Comparison of ENCODE assay signal across 18 cellular contexts in genomic region chr14:92754956-92755355, GRCh38. TPM values are rescaled to one million over a fixed set of nuclear protein-coding genes. Genes with fewer than 3 reads are reported as not detected.
DNase-seq lines count a peak whose midpoint lies in the region; ATAC-seq and TF ChIP-seq lines count a peak whose summit lies in the region.
"Had no signal": no experiment of that assay in that cellular context is flagged by ENCODE, and none has a peak within 500 bp of the region (broad histone marks: within the 10 kb centered on the region; RNA-seq: fewer than 3 reads in every experiment).

No MANE protein-coding gene starts in this region.

- no peak overlapping the region for H4K8ac ChIP-seq in trophoblast cell (ENCODE audit: low read depth, low read length)

- H3K4me1 ChIP-seq in trophoblast cell (ENCODE audit: control insufficient read depth in 1 of 2, insufficient read depth in 2 of 2, low read length in 2 of 2): peaks cover 0 to 4% of the 10 kb centered on the region in 2 experiments
- H3K4me1 ChIP-seq: vagina had no signal

- H2AFZ ChIP-seq in trophoblast cell (ENCODE audit: insufficient read depth, low read length, poor library complexity): no peak overlapping the region

- H2BK5ac ChIP-seq in trophoblast cell (ENCODE audit: low read depth, low read length, poor library complexity): no peak overlapping the region

- H3K4ac ChIP-seq in trophoblast cell (ENCODE audit: low read depth, low read length): no peak overlapping the region

- H3K36me3 Mint-ChIP-seq in nephron progenitor cell (ENCODE audit: low read depth): no peaks in the 10 kb centered on the region
- no peaks in the 10 kb centered on the region for H3K36me3 Mint-ChIP-seq in stimulated activated naive B cell treated with anti-CD40 and anti-IgM and Interleukin-4, amounts not matched to agents 10 μg/mL and 1 μg/mL and 100 μg/mL, for 72 hours
- H3K36me3 Mint-ChIP-seq: natural killer cell had no signal

- no peaks in the 10 kb centered on the region for H3K79me2 ChIP-seq in trophoblast cell (ENCODE audit: control insufficient read depth, insufficient read depth, low read length, poor library complexity)

- no peak overlapping the region for H2AK5ac ChIP-seq in trophoblast cell (ENCODE audit: low read length)

- H3K79me1 ChIP-seq in trophoblast cell (ENCODE audit: low read length): no peaks in the 10 kb centered on the region

- H2BK12ac ChIP-seq in trophoblast cell (ENCODE audit: low read length): no peak overlapping the region

- in situ Hi-C loops in SK-MEL-5 (cut with HindIII; ENCODE audit: low pct_unique_long_range_greater_than_20kb, low sequenced_read_pairs): no loop called here

- DNase-seq in NCI-H2107 treated with DMSO at 0.1 percent for 48 hours (lab: John Stamatoyannopoulos, UW; ENCODE audit: unreplicated experiment): peak; percentile 36
- DNase-seq in NCI-H2107 (lab: John Stamatoyannopoulos, UW): no peak
- DNase-seq in NCI-H2196 treated with DMSO at 0.1 percent for 48 hours (lab: John Stamatoyannopoulos, UW; ENCODE audit: unreplicated experiment): peak; percentile 61
- peak; percentile 72 for DNase-seq in SK-MEL-5 (ENCODE audit: low read depth, low spot score)
- no peak for DNase-seq in trophoblast cell
- DNase-seq in nephron progenitor cell: no peak
- DNase-seq in stimulated activated naive B cell treated with anti-CD40 and anti-IgM and Interleukin-4, amounts not matched to agents 10 μg/mL and 1 μg/mL and 100 μg/mL, for 72 hours: no peak
- DNase-seq in ecto neural progenitor cell (ENCODE audit: low spot score): no peak
- DNase-seq: activated CD4-positive, alpha-beta T cell treated with anti-CD3 and anti-CD28 coated beads, Interleukin-2, amount 10 ng/mL, durations not matched to agents 24 days and 14 days; GDM1; H7; mesenchymal stem cell; MG63; natural killer cell; NCI-H2081 treated with DMSO at 0.1 percent for 48 hours had no signal

- peak overlapping the region; percentile 33 for H3K23ac ChIP-seq in trophoblast cell (ENCODE audit: low read length)

- H4K91ac ChIP-seq in trophoblast cell (ENCODE audit: low read depth, low read length): no peak overlapping the region

- no peaks in the 10 kb centered on the region for H3K36me3 ChIP-seq in trophoblast cell (ENCODE audit: control insufficient read depth in 1 of 2, insufficient read depth in 2 of 2, low read length in 2 of 2)
- H3K36me3 ChIP-seq: MG63, vagina had no signal

- no peak overlapping the region for H3K4me3 ChIP-seq in trophoblast cell (ENCODE audit: low read depth, low read length)
- H3K4me3 ChIP-seq: MG63, vagina had no signal

- H3K27me3 Mint-ChIP-seq in nephron progenitor cell (ENCODE audit: low read depth, poor library complexity): peaks cover 5% of the 10 kb centered on the region
- H3K27me3 Mint-ChIP-seq in stimulated activated naive B cell treated with anti-CD40 and anti-IgM and Interleukin-4, amounts not matched to agents 10 μg/mL and 1 μg/mL and 100 μg/mL, for 72 hours: no peaks in the 10 kb centered on the region
- H3K27me3 Mint-ChIP-seq: B cell had no signal

- H3K27me3 ChIP-seq in trophoblast cell (ENCODE audit: insufficient read depth, low read length): no peaks in the 10 kb centered on the region
- H3K27me3 ChIP-seq: MG63, vagina had no signal

- H3K18ac ChIP-seq in trophoblast cell (ENCODE audit: low read length): no peak overlapping the region

- H3K14ac ChIP-seq in trophoblast cell (ENCODE audit: low read length): no peak overlapping the region

- no peak overlapping the region for H3K27ac ChIP-seq in trophoblast cell (ENCODE audit: low read depth, low read length)
- H3K27ac ChIP-seq: vagina had no signal

- H3K27ac Mint-ChIP-seq in nephron progenitor cell: no peak overlapping the region
- H3K27ac Mint-ChIP-seq in stimulated activated naive B cell treated with anti-CD40 and anti-IgM and Interleukin-4, amounts not matched to agents 10 μg/mL and 1 μg/mL and 100 μg/mL, for 72 hours: no peak overlapping the region
- H3K27ac Mint-ChIP-seq: activated CD4-positive, alpha-beta T cell treated with anti-CD3 and anti-CD28 coated beads, Interleukin-2, amount 10 ng/mL, durations not matched to agents 24 days and 14 days; activated T-helper 2 cell treated with anti-CD3 and anti-CD28 coated beads, Interferon-gamma antibody, Interleukin-2, Interleukin-4, amounts not matched to agents 10 μg/mL and 5 μg/mL and 100 μg/mL, durations not matched to agents 14 hours and 24 hours and 36 hours; B cell; natural killer cell had no signal

- H3K4me1 Mint-ChIP-seq in nephron progenitor cell: peaks cover 21% of the 10 kb centered on the region
- H3K4me1 Mint-ChIP-seq in stimulated activated naive B cell treated with anti-CD40 and anti-IgM and Interleukin-4, amounts not matched to agents 10 μg/mL and 1 μg/mL and 100 μg/mL, for 72 hours: peaks cover 31 to 34% of the 10 kb centered on the region in 2 donors

- no peak overlapping the region for H3K9ac ChIP-seq in trophoblast cell (ENCODE audit: low read length)

- no peak for ATAC-seq in stimulated activated naive B cell treated with anti-CD40 and anti-IgM and Interleukin-4, amounts not matched to agents 10 μg/mL and 1 μg/mL and 100 μg/mL, for 72 hours (replicated peaks)
- ATAC-seq: natural killer cell had no signal

- H3K9me3 ChIP-seq in trophoblast cell (ENCODE audit: insufficient read depth, low read depth, low read length): no peaks in the 10 kb centered on the region
- H3K9me3 ChIP-seq: MG63, vagina had no signal

- H3K4me2 ChIP-seq in trophoblast cell (ENCODE audit: low read length): no peak overlapping the region

- no peak overlapping the region for H4K12ac ChIP-seq in trophoblast cell (ENCODE audit: low read depth, low read length)

- no CpG with 5 or more reads among the region's 1 CpG for WGBS in trophoblast cell (ENCODE audit: extremely low coverage, insufficient coverage, insufficient read length)

- TF ChIP-seq CTCF in nephron progenitor cell (IDR thresholded peaks at IDR 0.05): no peak

- H3K4me3 Mint-ChIP-seq in nephron progenitor cell: no peak overlapping the region
- H3K4me3 Mint-ChIP-seq in stimulated activated naive B cell treated with anti-CD40 and anti-IgM and Interleukin-4, amounts not matched to agents 10 μg/mL and 1 μg/mL and 100 μg/mL, for 72 hours: no peak overlapping the region
- H3K4me3 Mint-ChIP-seq: activated CD4-positive, alpha-beta T cell treated with anti-CD3 and anti-CD28 coated beads, Interleukin-2, amount 10 ng/mL, durations not matched to agents 24 days and 14 days; B cell; natural killer cell had no signal

- no peaks in the 10 kb centered on the region for H3K9me3 Mint-ChIP-seq in nephron progenitor cell
- peaks cover 2 to 4% of the 10 kb centered on the region in 2 donors for H3K9me3 Mint-ChIP-seq in stimulated activated naive B cell treated with anti-CD40 and anti-IgM and Interleukin-4, amounts not matched to agents 10 μg/mL and 1 μg/mL and 100 μg/mL, for 72 hours
- H3K9me3 Mint-ChIP-seq: natural killer cell had no signal

- H2BK120ac ChIP-seq in trophoblast cell (ENCODE audit: insufficient read depth, low read length, poor library complexity): no peak overlapping the region

RNA-seq across cellular contexts. Expression of gene LGMN, which starts 6.5 kb away (rescaled TPM):
- total RNA-seq in SK-MEL-5 (2014; rRNA removed; shearing (Covaris generic)): 94.2 and 105 TPM in 2 replicates
- polyA plus RNA-seq in SK-MEL-5 (2015; cell fraction: cytosol; rRNA removed): 134 and 153 TPM in 2 replicates
- 33.0 and 34.1 TPM in 2 replicates for polyA plus RNA-seq in SK-MEL-5 (2015; cell fraction: nucleus; rRNA removed)
- 162 and 178 TPM in 2 replicates for polyA plus RNA-seq in trophoblast cell (2013)

RNA-seq across cellular contexts. Expression of gene GOLGA5, which starts 39.1 kb away (rescaled TPM):
- 34.8 and 40.7 TPM in 2 replicates for total RNA-seq in SK-MEL-5 (2014; rRNA removed; shearing (Covaris generic))
- polyA plus RNA-seq in SK-MEL-5 (2015; cell fraction: cytosol; rRNA removed): 30.5 and 37.7 TPM in 2 replicates
- polyA plus RNA-seq in SK-MEL-5 (2015; cell fraction: nucleus; rRNA removed): 16.6 and 27.2 TPM in 2 replicates
- polyA plus RNA-seq in trophoblast cell (2013): 59.8 and 60.5 TPM in 2 replicates

Comparison
In these comparisons a context has a peak if more than half of its experiments do, and no peak if none do; other contexts are left out.
1. DNase-seq: peak in NCI-H2107 treated with DMSO at 0.1 percent for 48 hours (single experiment), NCI-H2196 treated with DMSO at 0.1 percent for 48 hours (single experiment) and SK-MEL-5 (single experiment); none in NCI-H2107 (single experiment), trophoblast cell (0 of 2), nephron progenitor cell (single experiment), stimulated activated naive B cell treated with anti-CD40 and anti-IgM and Interleukin-4, amounts not matched to agents 10 μg/mL and 1 μg/mL and 100 μg/mL, for 72 hours (single experiment) and ecto neural progenitor cell (single experiment).